1 cellular context compared by ENCODE assay signal in genomic region chr19:507286-508203, GRCh38.
TF ChIP-seq lines count a peak whose summit lies in the region.

TSS of gene TPGS1 (plus strand) at chr19:507497. CDS start at chr19:507507, 10 bp downstream.

TF ChIP-seq in K562, 482 proteins besides CTCF, POLR2A, EP300 and RAD21 (continued from another document and continues in another):
- TF ChIP-seq USF1 (CRISPR knock-in tag; IDR thresholded peaks at IDR 0.05) (no peak), SRSF1 (IDR thresholded peaks at IDR 0.05; ENCODE audit: low read depth, low read length) (no peak), DPF2 (IDR thresholded peaks at IDR 0.05) (no peak), ZZZ3 (IDR thresholded peaks at IDR 0.05) (no peak), PCBP2 (IDR thresholded peaks at IDR 0.05; ENCODE audit: low read depth, low read length, poor library complexity, severe bottlenecking) (no peak), IRF1 (CRISPR knock-in tag; IDR thresholded peaks at IDR 0.05; ENCODE audit: borderline replicate concordance) (no peak), FOXA1 (IDR thresholded peaks at IDR 0.05; ENCODE audit: borderline replicate concordance) (no peak), ZNF274 (IDR thresholded peaks at IDR 0.05; ENCODE audit: borderline replicate concordance, low read depth, low read length) (no peak), HBP1 (CRISPR knock-in tag; IDR thresholded peaks at IDR 0.05) (no peak), TBP (optimal IDR thresholded peaks at IDR 0.05; ENCODE audit: low read depth, low read length) (peak; percentile 91), ZBTB7A (IDR thresholded peaks at IDR 0.05; ENCODE audit: borderline replicate concordance, control insufficient read depth, low read depth, low read length) (peak; percentile 33; the same call in 1 of the 2 replicates), CTBP1 (IDR thresholded peaks at IDR 0.05; ENCODE audit: borderline replicate concordance) (peak; percentile 12; the same call in 1 of the 2 replicates), ATF1 (CRISPR knock-in tag; IDR thresholded peaks at IDR 0.05) (no peak), ATF1 (tag; IDR thresholded peaks at IDR 0.05) (peak; percentile 92), HNRNPLL (IDR thresholded peaks at IDR 0.05; ENCODE audit: low read depth, low read length, poor library complexity, severe bottlenecking) (no peak), ZNF23 (CRISPR knock-in tag; IDR thresholded peaks at IDR 0.05) (no peak), FOXJ2 (tag; IDR thresholded peaks at IDR 0.05) (peak; percentile 95), CEBPZ (IDR thresholded peaks at IDR 0.05; ENCODE audit: borderline replicate concordance, low read depth, low read length) (no peak), ZNF212 (CRISPR knock-in tag; IDR thresholded peaks at IDR 0.05) (no peak), RB1 (IDR thresholded peaks at IDR 0.05; ENCODE audit: low read depth) (peak; percentile 93), POLR3G (IDR thresholded peaks at IDR 0.05; ENCODE audit: extremely low read depth, insufficient read length, insufficient replicate concordance) (no peak), ZBTB1 (CRISPR knock-in tag; IDR thresholded peaks at IDR 0.05; ENCODE audit: borderline replicate concordance, low read depth) (no peak; the same call in 1 of the 2 replicates), PBX2 (CRISPR knock-in tag; IDR thresholded peaks at IDR 0.05; ENCODE audit: low read depth) (no peak), PBX2 (tag; conservative IDR thresholded peaks at IDR 0.05; ENCODE audit: low read depth) (peak; percentile 29; the same call in 1 of the 2 replicates), ZNF778 (CRISPR knock-in tag; IDR thresholded peaks at IDR 0.05) (no peak), FOS (IDR thresholded peaks at IDR 0.05; ENCODE audit: extremely low read depth, insufficient read length) (peak; percentile 16), STAG1 (CRISPR knock-in tag; IDR thresholded peaks at IDR 0.05; ENCODE audit: borderline replicate concordance) (no peak), HMBOX1 (IDR thresholded peaks at IDR 0.05) (no peak), GABPA (tag; conservative IDR thresholded peaks at IDR 0.05; ENCODE audit: low read depth) (peak; percentile 99), BMI1 (IDR thresholded peaks at IDR 0.05; ENCODE audit: low read length) (no peak), ZNF311 (CRISPR knock-in tag; IDR thresholded peaks at IDR 0.05) (no peak), SMAD3 (CRISPR knock-in tag; conservative IDR thresholded peaks at IDR 0.05) (peak; percentile 88), STAT5A (IDR thresholded peaks at IDR 0.05; ENCODE audit: borderline replicate concordance, low read length) (no peak), ZFPM2 (CRISPR knock-in tag; IDR thresholded peaks at IDR 0.05) (0 out of 2 replicates have a peak, but pooled peaks have one; percentile 41), STAT5B (CRISPR knock-in tag; IDR thresholded peaks at IDR 0.05) (no peak), FUS (optimal IDR thresholded peaks at IDR 0.05; ENCODE audit: low read depth, low read length) (no peak), NCOA4 (IDR thresholded peaks at IDR 0.05; ENCODE audit: partially characterized antibody) (no peak), CXXC5 (CRISPR knock-in tag; IDR thresholded peaks at IDR 0.05) (peak; percentile 92), ZNF232 (CRISPR knock-in tag; IDR thresholded peaks at IDR 0.05) (peak; percentile 31; the same call in 1 of the 2 replicates), NONO (IDR thresholded peaks at IDR 0.05; ENCODE audit: low read depth in 2 of 2, low read length in 1 of 2) (peak in 1 of 2 experiments; percentile 60; a peak in 1 of 4 replicates), ZBTB49 (CRISPR knock-in tag; IDR thresholded peaks at IDR 0.05; ENCODE audit: borderline replicate concordance) (no peak), PML (IDR thresholded peaks at IDR 0.05; ENCODE audit: low read length) (no peak), ZNF609 (CRISPR knock-in tag; IDR thresholded peaks at IDR 0.05; ENCODE audit: borderline replicate concordance) (no peak), NR1H2 (CRISPR knock-in tag; IDR thresholded peaks at IDR 0.05) (no peak), TFAM (CRISPR knock-in tag; conservative IDR thresholded peaks at IDR 0.05) (no peak), ZNF668 (CRISPR knock-in tag; IDR thresholded peaks at IDR 0.05) (no peak), PHB2 (IDR thresholded peaks at IDR 0.05; ENCODE audit: low read depth) (no peak), KLF6 (CRISPR knock-in tag; IDR thresholded peaks at IDR 0.05; ENCODE audit: borderline replicate concordance) (peak; percentile 81), PTRF (tag; IDR thresholded peaks at IDR 0.05) (no peak), PTBP1 (IDR thresholded peaks at IDR 0.05; ENCODE audit: low read depth, low read length) (no peak), MEF2D (tag; conservative IDR thresholded peaks at IDR 0.05; ENCODE audit: low read depth) (peak; percentile 72), E2F3 (CRISPR knock-in tag; IDR thresholded peaks at IDR 0.05) (peak; percentile 48; the same call in 1 of the 2 replicates)
